8 cellular contexts compared by ENCODE assay signal in genomic region chr9:95516736-95517558, GRCh38. TPM values are rescaled to one million over a fixed set of nuclear protein-coding genes. Genes with fewer than 3 reads are reported as not detected.
DNase-seq lines count a peak whose midpoint lies in the region; ATAC-seq, FAIRE-seq and TF ChIP-seq lines count a peak whose summit lies in the region.

TSS of gene PTCH1 (minus strand) at chr9:95516971.

- TF ChIP-seq CTCF in SU-DHL-6 (IDR thresholded peaks at IDR 0.05; ENCODE audit: insufficient read depth, low read length, poor library complexity, severe bottlenecking) (no peak), cardiac fibroblast (IDR thresholded peaks at IDR 0.05; ENCODE audit: low read depth, low read length) (no peak), keratinocyte (optimal IDR thresholded peaks at IDR 0.05 in 1 of 3, IDR thresholded peaks at IDR 0.05 in 1 of 3, conservative IDR thresholded peaks at IDR 0.05 in 1 of 3; ENCODE audit: extremely low read depth in 1 of 3, insufficient read depth in 2 of 3, low read length in 3 of 3) (no peak)

- no peaks in the 10 kb centered on the region for H3K9me2 ChIP-seq in SU-DHL-6 (replicated peaks; ENCODE audit: insufficient read depth, low read length)

- H2AFZ ChIP-seq in SU-DHL-6 (ENCODE audit: low read depth, low read length, severe bottlenecking) (peak within 1 kb of the TSS; percentile 96), keratinocyte (ENCODE audit: control insufficient read depth, low read length) (peak within 1 kb of the TSS; percentile 94)

- peaks cover 12% of the 10 kb centered on the region for H3K4me1 ChIP-seq in keratinocyte (ENCODE audit: control insufficient read depth, extremely low read depth, insufficient read depth, low read length)

- H3K36me3 ChIP-seq in SU-DHL-6 (ENCODE audit: low read length) (no peaks in the 10 kb centered on the region), keratinocyte (ENCODE audit: control insufficient read depth in 2 of 2, extremely low read depth in 1 of 2, insufficient read depth in 2 of 2, low read length in 2 of 2) (no peaks in the 10 kb centered on the region)

- peaks cover 29% of the 10 kb centered on the region for H3F3A ChIP-seq in SU-DHL-6 (ENCODE audit: insufficient read depth)

- H3K4me2 ChIP-seq in SU-DHL-6 (ENCODE audit: low read depth, low read length, poor library complexity, severe bottlenecking) = peak within 1 kb of the TSS; percentile 71
- peak within 1 kb of the TSS; percentile 95 for H3K4me2 ChIP-seq in keratinocyte (ENCODE audit: control insufficient read depth, extremely low read depth, insufficient read depth, low read depth, low read length)

- H3K9me3 ChIP-seq in SU-DHL-6 (ENCODE audit: insufficient read depth, low read length) = no peaks in the 10 kb centered on the region
- peaks cover 2% of the 10 kb centered on the region for H3K9me3 ChIP-seq in keratinocyte (ENCODE audit: control insufficient read depth, low read depth, low read length)

- DNase-seq in NCI-H510A treated with DMSO at 0.1 percent for 48 hours (lab: John Stamatoyannopoulos, UW) (peak; percentile 43), NCI-H510A (lab: John Stamatoyannopoulos, UW) (no peak), cardiac fibroblast (ENCODE audit: low read depth in 2 of 2) (peak; percentile 61 to 69), keratinocyte (ENCODE audit: low read depth, low spot score) (no peak)

- no peaks in the 10 kb centered on the region for H3K9me1 ChIP-seq in keratinocyte (ENCODE audit: control insufficient read depth, extremely low read depth, insufficient read depth, low read length)

- no peaks in the 10 kb centered on the region for H4K20me1 ChIP-seq in SU-DHL-6 (ENCODE audit: low read depth, low read length)
- no peaks in the 10 kb centered on the region for H4K20me1 ChIP-seq in keratinocyte (ENCODE audit: control insufficient read depth, extremely low read depth, insufficient read depth, low read length)

- H3K79me2 ChIP-seq in SU-DHL-6 (ENCODE audit: insufficient read depth, low read length) = 0 out of 2 replicates have a peak, but pooled peaks cover under 1% of the 10 kb centered on the region
- no peaks in the 10 kb centered on the region for H3K79me2 ChIP-seq in keratinocyte (ENCODE audit: control insufficient read depth, insufficient read depth, low read length)

- H3K4me3 ChIP-seq in SU-DHL-6 (ENCODE audit: insufficient read depth, low read length, poor library complexity, severe bottlenecking) (peak within 1 kb of the TSS; percentile 55), cardiac fibroblast (replicated peaks in 1 of 2; ENCODE audit: low read depth in 2 of 2, low read length in 2 of 2) (peak within 1 kb of the TSS; percentile 60 to 61), keratinocyte (ENCODE audit: control insufficient read depth in 2 of 3, extremely low read depth in 1 of 3, insufficient read depth in 2 of 3, low read depth in 1 of 3, low read length in 3 of 3) (peak within 1 kb of the TSS; percentile 41 to 80 (median 80)), skin epidermis (peak within 1 kb of the TSS; percentile 32 to 54 (median 37))

- peak within 1 kb of the TSS; percentile 54 for H3K9ac ChIP-seq in SU-DHL-6 (ENCODE audit: low read length)
- peak within 1 kb of the TSS; percentile 54 for H3K9ac ChIP-seq in keratinocyte (ENCODE audit: control insufficient read depth, extremely low read depth, insufficient read depth, low read length)

- dilution Hi-C loops in keratinocyte (cut with MboI; ENCODE audit: extremely low pct_ligation_motif_present, low sequenced_read_pairs) = no loop called here

- H3K27me3 ChIP-seq in SU-DHL-6 (ENCODE audit: low read length) = no peaks in the 10 kb centered on the region
- H3K27me3 ChIP-seq in keratinocyte (ENCODE audit: control insufficient read depth, extremely low read depth, insufficient read depth, low read length) = peaks cover 2% of the 10 kb centered on the region

- FAIRE-seq in keratinocyte (lab: Jason Lieb, UNC) = no peak

- no peak within 1 kb of the TSS for H3K27ac ChIP-seq in SU-DHL-6 (ENCODE audit: low read depth, low read length)
- no peak within 1 kb of the TSS for H3K27ac ChIP-seq in keratinocyte (ENCODE audit: control insufficient read depth, insufficient read depth, low read length)
- H3K27ac ChIP-seq in skin epidermis = peak within 1 kb of the TSS in 8 of 21 experiments; percentile 13 to 81 (median 38)

- ATAC-seq in HG02759 (IDR thresholded peaks at IDR 0.05; ENCODE audit: unreplicated experiment) (no peak), GM18511 (IDR thresholded peaks at IDR 0.05; ENCODE audit: unreplicated experiment) (no peak)

RNA-seq across cellular contexts. Expression of gene PTCH1, which starts in this region (rescaled TPM):
- 0.82 to 1.7 TPM (median 1.5 TPM) in 3 replicates for polyA plus RNA-seq in keratinocyte
- 2.2 TPM for polyA plus RNA-seq in keratinocyte (2011; ENCODE audit: low read depth)
- 0.91 and 1.1 TPM in 2 replicates for polyA plus RNA-seq in keratinocyte (2011; cell fraction: cytosol; rRNA removed)
- 5.1 and 5.9 TPM in 2 replicates for polyA plus RNA-seq in keratinocyte (2011; cell fraction: nucleus; rRNA removed)
- 1.6 and 2.7 TPM in 2 replicates for polyA plus RNA-seq in keratinocyte (2012; ENCODE audit: low replicate concordance)
- 1.3 to 11.4 TPM (median 8.5 TPM) in 3 replicates for polyA minus RNA-seq in keratinocyte
- 9.8 TPM for polyA minus RNA-seq in keratinocyte (2011; cell fraction: cytosol; rRNA and poly(A)+ RNA removed)
- 6.8 and 15.2 TPM in 2 replicates for polyA minus RNA-seq in keratinocyte (2011; cell fraction: nucleus; rRNA and poly(A)+ RNA removed)

Comparison
In these comparisons a context has a peak if more than half of its experiments do, and no peak if none do; other contexts are left out.
1. DNase-seq: peak in NCI-H510A treated with DMSO at 0.1 percent for 48 hours (single experiment) and cardiac fibroblast (2 of 2); none in NCI-H510A (single experiment) and keratinocyte (single experiment).
2. Peak in every context shown above with its lines, with median percentiles within 50 percentile points of each other: H3K4me3 ChIP-seq.